Comparison of ENCODE assay signal across 22 cellular contexts in the genomic region with DNA sequence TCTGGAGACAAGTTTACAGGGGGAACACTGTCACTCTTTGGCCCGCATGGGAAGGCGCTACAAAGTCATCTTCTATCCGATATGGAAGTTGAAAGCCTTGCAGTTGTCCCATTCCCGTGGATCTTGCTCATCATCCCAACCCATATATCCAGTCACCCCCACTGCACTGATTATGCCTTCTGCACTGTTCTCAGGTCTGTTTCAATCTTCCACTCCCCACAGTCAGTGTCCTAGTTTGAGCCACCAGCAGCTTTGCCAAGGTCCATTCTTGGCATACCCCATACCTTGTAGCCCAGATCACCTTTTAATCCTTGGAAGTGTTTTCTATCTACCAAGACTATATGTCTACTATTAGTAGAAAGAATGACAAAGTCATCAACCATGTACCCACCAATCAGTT.
"Had no signal": no experiment of that assay in that cellular context is flagged by ENCODE, and none has a peak within 500 bp of the region (broad histone marks: within the 10 kb centered on the region; RNA-seq: fewer than 3 reads in every experiment).

No MANE protein-coding gene starts in this region.

- H3K27me3 ChIP-seq: breast epithelium had no signal

- H3K4me1 ChIP-seq: breast epithelium had no signal

- H3K9me3 ChIP-seq: breast epithelium had no signal

- H3K36me3 ChIP-seq: breast epithelium had no signal

- DNase-seq: activated CD4-positive, alpha-beta memory T cell treated with anti-CD3 and anti-CD28 coated beads, Interleukin-2, amount 10 ng/mL, durations not matched to agents 7 days and 5 days; activated CD4-positive, alpha-beta T cell treated with anti-CD3 and anti-CD28 coated beads for 36 hours; activated CD4-positive, alpha-beta T cell treated with anti-CD3 and anti-CD28 coated beads, Interleukin-2, amount 50 U/mL, for 1 hour; activated gamma-delta T cell; activated naive CD4-positive, alpha-beta T cell treated with anti-CD3 and anti-CD28 coated beads, Interleukin-2, amount 10 ng/mL, durations not matched to agents 7 days and 5 days; activated naive CD8-positive, alpha-beta T cell treated with anti-CD3 and anti-CD28 coated beads for 36 hours; activated T-cell treated with anti-CD3 and anti-CD28 coated beads for 4 hours; activated T-cell treated with anti-CD3 and anti-CD28 coated beads, Interleukin-2, amount 50 U/mL, for 48 hours; central memory CD4-positive, alpha-beta T cell; Karpas-422; NCI-H1105 treated with DMSO at 0.1 percent for 48 hours; NCI-H1436 treated with DMSO at 0.1 percent for 48 hours; NCI-H187; NCI-H2081; NCI-H446; NCI-H524; SIG-M5; T-helper 2 cell had no signal

- ATAC-seq: activated CD4-positive, alpha-beta T cell treated with anti-CD3 and anti-CD28 coated beads for 36 hours; activated T-helper 17 cell treated with anti-CD3 and anti-CD28 coated beads, Interleukin-2, amount 50 U/mL, for 72 hours had no signal

- H3K4me3 ChIP-seq: breast epithelium had no signal

- FAIRE-seq: RCC 7860 had no signal

- H3K27ac ChIP-seq: breast epithelium, VCaP had no signal
